25 cellular contexts compared by ENCODE assay signal in genomic region chr22:35862697-35863096, GRCh38.
"Had no signal": no experiment of that assay in that cellular context is flagged by ENCODE, and none has a peak within 500 bp of the region (broad histone marks: within the 10 kb centered on the region; RNA-seq: fewer than 3 reads in every experiment).

No MANE protein-coding gene starts in this region.

- ATAC-seq: left colon; lower lobe of right lung; natural killer cell; stimulated activated naive B cell treated with anti-CD40 and anti-IgM and Interleukin-4, amounts not matched to agents 10 μg/mL and 1 μg/mL and 100 μg/mL, for 72 hours had no signal

- H3K27ac ChIP-seq: colonic mucosa, esophagus muscularis mucosa, foreskin keratinocyte, lower lobe of right lung, parathyroid adenoma, skin epidermis, spleen, thoracic aorta, tibial nerve, upper lobe of left lung had no signal

- H3K4me3 ChIP-seq: colonic mucosa, esophagus muscularis mucosa, heart right ventricle, lower lobe of right lung, sigmoid colon, skin epidermis, spleen, thoracic aorta, tibial nerve, upper lobe of left lung had no signal

- H2AFZ ChIP-seq: parathyroid adenoma had no signal

- H3K27me3 ChIP-seq: colonic mucosa, esophagus muscularis mucosa, foreskin keratinocyte, heart right ventricle, sigmoid colon, spleen, tibial nerve, upper lobe of left lung had no signal

- H3K9ac ChIP-seq: parathyroid adenoma had no signal

- DNase-seq: colonic mucosa; effector CD8-positive, alpha-beta T cell; endodermal cell; glutamatergic neuron; heart right ventricle; hippocampal formation; immature natural killer cell; islet precursor cell; kidney glomerular epithelial cell; left colon; left ventricle myocardium superior; lower lobe of right lung; natural killer cell; right cardiac atrium; sigmoid colon; spleen; stimulated activated CD4-positive, alpha-beta T cell treated with anti-CD3 and anti-CD28 coated beads, Interleukin-2, amount 100 ng/mL, for 48 hours; stimulated activated naive B cell treated with anti-CD40 and anti-IgM and Interleukin-4, amounts not matched to agents 10 μg/mL and 1 μg/mL and 100 μg/mL, for 72 hours; upper lobe of left lung had no signal

- H3K9me3 ChIP-seq: colonic mucosa, esophagus muscularis mucosa, heart right ventricle, lower lobe of right lung, sigmoid colon, spleen, thoracic aorta, tibial nerve, upper lobe of left lung had no signal

- H3K4me1 ChIP-seq: colonic mucosa, lower lobe of right lung, spleen had no signal

- H3K36me3 ChIP-seq: colonic mucosa, esophagus muscularis mucosa, heart right ventricle, lower lobe of right lung, sigmoid colon, spleen, thoracic aorta, tibial nerve, upper lobe of left lung had no signal
